22 cellular contexts compared by ENCODE assay signal in the genomic region with DNA sequence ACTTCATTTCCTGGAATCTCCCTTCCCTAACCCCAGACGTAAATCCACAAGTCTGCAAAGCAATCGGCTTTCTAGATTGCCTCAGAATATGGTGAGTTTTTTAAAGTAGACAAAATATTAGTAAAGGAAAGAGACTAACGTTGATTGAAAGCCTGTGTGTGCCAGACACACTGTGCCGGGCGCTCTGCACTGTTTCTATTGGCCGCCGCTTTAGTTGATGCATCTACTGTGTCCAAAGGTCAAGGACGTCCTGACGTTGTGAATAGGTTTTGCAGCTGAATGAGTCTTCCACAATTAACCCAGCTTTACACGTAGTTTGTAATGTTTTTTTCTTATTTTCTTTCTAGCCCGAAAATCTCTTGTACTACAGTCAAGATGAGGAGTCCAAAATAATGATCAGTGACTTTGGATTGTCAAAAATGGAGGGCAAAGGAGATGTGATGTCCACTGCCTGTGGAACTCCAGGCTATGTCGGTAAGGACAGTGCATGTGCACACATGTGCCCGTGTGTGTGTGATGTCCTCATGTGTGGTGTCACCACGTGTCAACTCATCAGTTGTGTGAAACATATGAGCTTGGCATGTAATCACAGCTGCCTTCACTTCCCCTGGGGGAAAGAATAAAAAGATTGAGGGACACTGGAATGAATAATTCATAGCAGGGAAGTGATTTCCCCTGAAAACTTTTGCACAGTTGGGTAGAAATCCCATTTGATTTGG.
DNase-seq lines count a peak whose midpoint lies in the region; ATAC-seq, FAIRE-seq and TF ChIP-seq lines count a peak whose summit lies in the region.
"Had no signal": no experiment of that assay in that cellular context is flagged by ENCODE, and none has a peak within 500 bp of the region (broad histone marks: within the 10 kb centered on the region; RNA-seq: fewer than 3 reads in every experiment).

No MANE protein-coding gene starts in this region.

- POLR2A ChIA-PET in IMR-90 (lab: Charles Lee; ENCODE audit: unreplicated experiment), result no interaction called here

- no peak overlapping the region for H3K18ac ChIP-seq in IMR-90 (ENCODE audit: low read depth, low read length)

- no peak overlapping the region for H3K23ac ChIP-seq in IMR-90 (ENCODE audit: low read depth, low read length)

- H3K9me3 ChIP-seq in IMR-90 (ENCODE audit: control insufficient read depth, insufficient read depth, low read length), result no peaks in the 10 kb centered on the region
- no peaks in the 10 kb centered on the region for H3K9me3 ChIP-seq in astrocyte (ENCODE audit: insufficient read depth, low read depth, low read length)
- no peaks in the 10 kb centered on the region for H3K9me3 ChIP-seq in endodermal cell (ENCODE audit: control insufficient read depth, low read length)
- no peaks in the 10 kb centered on the region for H3K9me3 ChIP-seq in small intestine (ENCODE audit: control insufficient read depth, low read depth)
- H3K9me3 ChIP-seq: A549, HAP-1, SJCRH30 had no signal

- H3K4me3 ChIP-seq in IMR-90 (ENCODE audit: insufficient read depth, low read depth, low read length) (no peak overlapping the region), astrocyte (ENCODE audit: insufficient read depth, low read depth, low read length) (no peak overlapping the region), endodermal cell (ENCODE audit: low read length) (no peak overlapping the region), small intestine (ENCODE audit: low read depth in 1 of 2, low read length in 2 of 2) (no peak overlapping the region)
- H3K4me3 ChIP-seq: A549, GM23248, HAP-1, PC-9, SJCRH30 had no signal

- H4K91ac ChIP-seq in IMR-90 (ENCODE audit: insufficient read depth, low read depth, low read length), result no peak overlapping the region

- CTCF ChIA-PET in IMR-90 (lab: Yijun Ruan, JAX), result interaction anchor here (1.3 kb wide), 1 partner anchor 13 kb away, joined by 3 read pairs; no protein-coding TSS in a partner anchor

- in situ Hi-C loops in IMR-90 (cut with MboI; ENCODE audit: low sequenced_read_pairs), result no loop called here

- H3K4me2 ChIP-seq in IMR-90 (ENCODE audit: low read depth, low read length) (no peak overlapping the region), astrocyte (ENCODE audit: low read length) (no peak overlapping the region)
- H3K4me2 ChIP-seq: A549, PC-9 had no signal

- no peaks in the 10 kb centered on the region for H3K27me3 ChIP-seq in IMR-90 (ENCODE audit: control insufficient read depth, insufficient read depth, low read length)
- H3K27me3 ChIP-seq in astrocyte (ENCODE audit: insufficient read depth, low read length), result no peaks in the 10 kb centered on the region
- no peaks in the 10 kb centered on the region for H3K27me3 ChIP-seq in endodermal cell (ENCODE audit: control insufficient read depth, insufficient read depth, low read length, poor library complexity, severe bottlenecking)
- H3K27me3 ChIP-seq in small intestine (ENCODE audit: control insufficient read depth in 2 of 2, insufficient read depth in 2 of 2, low read length in 2 of 2), result no peaks in the 10 kb centered on the region
- H3K27me3 ChIP-seq: SJCRH30 had no signal

- H3K4me1 Mint-ChIP-seq in astrocyte (ENCODE audit: low read depth, unreplicated experiment), result peaks cover 29% of the 10 kb centered on the region
- H3K4me1 Mint-ChIP-seq in endodermal cell, result peaks cover 38% of the 10 kb centered on the region

- H3K9me1 ChIP-seq in IMR-90 (ENCODE audit: insufficient read depth, low read length), result peaks cover 9% of the 10 kb centered on the region; the same call in 1 of the 2 replicates

- dilution Hi-C loops in IMR-90 (cut with HindIII; ENCODE audit: low sequenced_read_pairs, unreplicated experiment), result no loop called here

- peaks cover 7% of the 10 kb centered on the region for H3K9me3 Mint-ChIP-seq in astrocyte (ENCODE audit: unreplicated experiment)
- H3K9me3 Mint-ChIP-seq in endodermal cell, result no peaks in the 10 kb centered on the region

- no peaks in the 10 kb centered on the region for H3K79me1 ChIP-seq in IMR-90 (ENCODE audit: low read depth in 1 of 2, low read length in 2 of 2)

- TF ChIP-seq CTCF in IMR-90 (conservative IDR thresholded peaks at IDR 0.05; ENCODE audit: low read depth, low read length) (no peak), astrocyte (IDR thresholded peaks at IDR 0.05; ENCODE audit: insufficient read depth, low read depth, low read length) (no peak), endodermal cell (conservative IDR thresholded peaks at IDR 0.05) (no peak)

- H2BK20ac ChIP-seq in IMR-90 (ENCODE audit: low read depth, low read length), result no peak overlapping the region

- no peak for FAIRE-seq in astrocyte (lab: Jason Lieb, UNC)
- FAIRE-seq in small intestine (lab: Jason Lieb, UNC), result no peak
- FAIRE-seq: A549, G401.6 had no signal

- 100% methylated on average over 1 of the region's 14 CpGs; no CpG with 5 or more reads in 1 of the 2 experiments for WGBS in IMR-90 (ENCODE audit: extremely low coverage in 2 of 2, insufficient read length in 1 of 2), 2 experiments
- 90 to 95% methylated on average over 13 to 14 of the region's 14 CpGs for WGBS in endodermal cell (ENCODE audit: insufficient coverage in 1 of 2, insufficient read length in 1 of 2), 2 experiments
- 72 to 77% (median 77%) methylated on average over 14 of the region's 14 CpGs for WGBS in small intestine, 3 donors

- H3K56ac ChIP-seq in IMR-90 (ENCODE audit: extremely low read depth, insufficient read depth, low read length), result no peak overlapping the region; the same call in 1 of the 2 replicates

- H3K36me3 Mint-ChIP-seq in astrocyte (ENCODE audit: low read depth, unreplicated experiment) (peaks cover 11% of the 10 kb centered on the region), endodermal cell (ENCODE audit: low read depth) (peaks cover 4% of the 10 kb centered on the region)

- no peak for DNase-seq in IMR-90
- no peak for DNase-seq in astrocyte (ENCODE audit: low read depth)
- no peak for DNase-seq in endodermal cell
- DNase-seq in small intestine, result peak; percentile 10
- DNase-seq in iPS-NIHi7 (ENCODE audit: extremely low spot score), result no peak
- DNase-seq: AML-193; CD4-positive, alpha-beta memory T cell; COR-L47; GM23248; HFFc6; KBM-7; NCI-H2029; NCI-H526 treated with DMSO at 0.1 percent for 48 hours; PC-9; SJCRH30 had no signal

- TF ChIP-seq POLR2A in IMR-90 (IDR thresholded peaks at IDR 0.05; ENCODE audit: low read depth, low read length), result no peak

- H4K8ac ChIP-seq in IMR-90 (ENCODE audit: low read depth in 2 of 2, low read length in 2 of 2), result no peak overlapping the region

- no peak overlapping the region for H2BK15ac ChIP-seq in IMR-90 (ENCODE audit: low read depth, low read length)

- H4K20me1 ChIP-seq in IMR-90 (ENCODE audit: insufficient read depth, low read length) (no peaks in the 10 kb centered on the region), astrocyte (ENCODE audit: insufficient read depth, low read length) (peaks cover 3% of the 10 kb centered on the region)

- no peak overlapping the region for H2BK5ac ChIP-seq in IMR-90 (ENCODE audit: low read depth, low read length, poor library complexity, severe bottlenecking)

- no peak overlapping the region for H3K14ac ChIP-seq in IMR-90 (replicated peaks; ENCODE audit: low read depth, low read length)

- no peaks in the 10 kb centered on the region for H3K79me2 ChIP-seq in astrocyte (ENCODE audit: insufficient read depth, low read length)

- ATAC-seq in IMR-90 (ENCODE audit: low read depth) (no peak), HG03280 (IDR thresholded peaks at IDR 0.05; ENCODE audit: unreplicated experiment) (no peak), GM21526 (IDR thresholded peaks at IDR 0.05; ENCODE audit: low FRiP score, unreplicated experiment) (no peak)
- ATAC-seq: A549, Right ventricle myocardium inferior, SK-N-SH treated with all-trans-retinoic acid at 6 μM for 48 hours had no signal

- peak overlapping the region; percentile 62; the same call in 1 of the 2 replicates for H2AK5ac ChIP-seq in IMR-90 (ENCODE audit: low read depth, low read length)

- H3K4me3 Mint-ChIP-seq in astrocyte (ENCODE audit: unreplicated experiment), result no peak overlapping the region
- no peak overlapping the region for H3K4me3 Mint-ChIP-seq in endodermal cell
- H3K4me3 Mint-ChIP-seq: CD4-positive, alpha-beta memory T cell; HFFc6 had no signal

- no TSS peak for BruUV-seq in IMR-90 (replicated peaks; lab: Mats Ljungman, UMichigan)

- no peak for TF ChIP-seq RAD21 in IMR-90 (IDR thresholded peaks at IDR 0.05; ENCODE audit: low read length)

- H3K36me3 ChIP-seq in IMR-90 (ENCODE audit: control insufficient read depth, insufficient read depth, low read length), result no peaks in the 10 kb centered on the region
- H3K36me3 ChIP-seq in astrocyte (ENCODE audit: insufficient read depth, low read length), result no peaks in the 10 kb centered on the region
- H3K36me3 ChIP-seq in endodermal cell (ENCODE audit: control insufficient read depth, insufficient read depth, low read length), result no peaks in the 10 kb centered on the region
- no peaks in the 10 kb centered on the region for H3K36me3 ChIP-seq in small intestine (ENCODE audit: control insufficient read depth in 2 of 2, insufficient read depth in 2 of 2, low read length in 2 of 2)
- H3K36me3 ChIP-seq: HAP-1, SJCRH30 had no signal

- H3K9ac ChIP-seq in IMR-90 (ENCODE audit: low read depth, low read length), result no peak overlapping the region
- H3K9ac ChIP-seq in astrocyte (ENCODE audit: low read length), result peak overlapping the region; percentile 76
- no peak overlapping the region for H3K9ac ChIP-seq in endodermal cell (ENCODE audit: extremely low read depth, low read length, poor library complexity, severe bottlenecking)
- H3K9ac ChIP-seq: GM23248 had no signal

- intact Hi-C loops in IMR-90 (cut with micrococcal nuclease), result no loop called here

- H3K4ac ChIP-seq in IMR-90 (ENCODE audit: low read depth, low read length), result no peak overlapping the region; the same call in 1 of the 2 replicates

- peak overlapping the region; percentile 94 for H3K27ac Mint-ChIP-seq in astrocyte (ENCODE audit: unreplicated experiment)
- no peak overlapping the region for H3K27ac Mint-ChIP-seq in endodermal cell
- H3K27ac Mint-ChIP-seq: HFFc6 had no signal

- peaks cover 7% of the 10 kb centered on the region for H3K4me1 ChIP-seq in IMR-90 (ENCODE audit: control insufficient read depth, insufficient read depth, low read length)
- peaks cover 13% of the 10 kb centered on the region for H3K4me1 ChIP-seq in astrocyte (ENCODE audit: insufficient read depth, low read length)
- peaks cover 13% of the 10 kb centered on the region for H3K4me1 ChIP-seq in endodermal cell (ENCODE audit: control insufficient read depth, insufficient read depth, low read length)
- H3K4me1 ChIP-seq in small intestine (ENCODE audit: control insufficient read depth in 2 of 2, insufficient read depth in 1 of 2, low read depth in 1 of 2, low read length in 1 of 2), result no peaks in the 10 kb centered on the region
- H3K4me1 ChIP-seq: A549, HAP-1, SJCRH30 had no signal

- H2AFZ ChIP-seq in IMR-90 (replicated peaks; ENCODE audit: low read length, poor library complexity) (no peak overlapping the region), astrocyte (ENCODE audit: low read depth, low read length) (no peak overlapping the region)
- H2AFZ ChIP-seq: GM23248, PC-9 had no signal

- no peak overlapping the region for H2AK9ac ChIP-seq in IMR-90 (replicated peaks; ENCODE audit: low read depth, low read length, poor library complexity)

- H3K27me3 Mint-ChIP-seq in astrocyte (ENCODE audit: low read depth, unreplicated experiment) (peaks cover 3% of the 10 kb centered on the region), endodermal cell (ENCODE audit: insufficient read depth) (peaks cover 4% of the 10 kb centered on the region)
- H3K27me3 Mint-ChIP-seq: CD4-positive, alpha-beta memory T cell had no signal

- H4K5ac ChIP-seq in IMR-90 (ENCODE audit: low read depth, low read length), result no peak overlapping the region

- no peak overlapping the region for H2BK120ac ChIP-seq in IMR-90 (ENCODE audit: low read depth, low read length)

- H3K27ac ChIP-seq in IMR-90 (ENCODE audit: insufficient read depth, low read length), result no peak overlapping the region
- H3K27ac ChIP-seq in astrocyte (ENCODE audit: low read depth, low read length), result no peak overlapping the region
- H3K27ac ChIP-seq in endodermal cell (ENCODE audit: low read depth, low read length), result peak overlapping the region; percentile 91
- no peak overlapping the region for H3K27ac ChIP-seq in small intestine (ENCODE audit: low read depth in 1 of 2, low read length in 1 of 2)
- H3K27ac ChIP-seq: A549, GM23248, PC-9, SJCRH30 had no signal
